Comparison of ENCODE assay signal across 8 cellular contexts in genomic region chr12:54431911-54432814, GRCh38. TPM values are rescaled to one million over a fixed set of nuclear protein-coding genes. Genes with fewer than 3 reads are reported as not detected.
DNase-seq lines count a peak whose midpoint lies in the region; ATAC-seq and TF ChIP-seq lines count a peak whose summit lies in the region.

No MANE protein-coding gene starts in this region.

- peak in 1 of 2 donors; percentile 53 for ATAC-seq in natural killer cell treated with Interleukin-12 subunit alpha and Interleukin-12 subunit beta and Interleukin-15 and Interleukin-18, amount 100 ng/mL, for 72 hours

- H3K36me3 ChIP-seq in BLaER1 treated with 17β-estradiol and CSF1 and Interleukin-3, amounts not matched to agents 10 nM and 100 nM: no peaks in the 10 kb centered on the region

- H3K4me3 ChIP-seq in BLaER1 treated with 17β-estradiol and CSF1 and Interleukin-3, amounts not matched to agents 10 nM and 100 nM: no peak overlapping the region
- no peak overlapping the region for H3K4me3 ChIP-seq in epithelial cell of esophagus (ENCODE audit: low read length)

- peaks cover 43 to 52% of the 10 kb centered on the region in 2 donors for H3K4me1 Mint-ChIP-seq in natural killer cell treated with Interleukin-12 subunit alpha and Interleukin-12 subunit beta and Interleukin-15 and Interleukin-18, amount 100 ng/mL, for 72 hours (ENCODE audit: low read depth in 2 of 2)

- H3K4me1 ChIP-seq in BLaER1 treated with 17β-estradiol and CSF1 and Interleukin-3, amounts not matched to agents 10 nM and 100 nM: peaks cover 35 to 60% (median 45%) of the 10 kb centered on the region in 10 experiments

- peak overlapping the region; percentile 53 to 77 for H3K27ac Mint-ChIP-seq in natural killer cell treated with Interleukin-12 subunit alpha and Interleukin-12 subunit beta and Interleukin-15 and Interleukin-18, amount 100 ng/mL, for 72 hours

- no peaks in the 10 kb centered on the region for H3K36me3 Mint-ChIP-seq in natural killer cell treated with Interleukin-12 subunit alpha and Interleukin-12 subunit beta and Interleukin-15 and Interleukin-18, amount 100 ng/mL, for 72 hours

- no peaks in the 10 kb centered on the region for H3K9me3 Mint-ChIP-seq in natural killer cell treated with Interleukin-12 subunit alpha and Interleukin-12 subunit beta and Interleukin-15 and Interleukin-18, amount 100 ng/mL, for 72 hours

- no peak overlapping the region for H3K9ac ChIP-seq in BLaER1 treated with 17β-estradiol and CSF1 and Interleukin-3, amounts not matched to agents 10 nM and 100 nM

- H3K4me3 Mint-ChIP-seq in natural killer cell treated with Interleukin-12 subunit alpha and Interleukin-12 subunit beta and Interleukin-15 and Interleukin-18, amount 100 ng/mL, for 72 hours: peak overlapping the region; percentile 54

- no peaks in the 10 kb centered on the region for H3K27me3 Mint-ChIP-seq in natural killer cell treated with Interleukin-12 subunit alpha and Interleukin-12 subunit beta and Interleukin-15 and Interleukin-18, amount 100 ng/mL, for 72 hours

- peak overlapping the region; percentile 22 to 68 (median 49); a peak in 20 of 22 replicates for H3K4me2 ChIP-seq in BLaER1 treated with 17β-estradiol and CSF1 and Interleukin-3, amounts not matched to agents 10 nM and 100 nM

- TF ChIP-seq CTCF in epithelial cell of esophagus (IDR thresholded peaks at IDR 0.05; ENCODE audit: insufficient read depth, low read depth, low read length, missing control alignments): no peak

- peaks cover 0 to 7% (median 0%) of the 10 kb centered on the region in 11 experiments; a peak in 1 of 22 replicates for H3K27me3 ChIP-seq in BLaER1 treated with 17β-estradiol and CSF1 and Interleukin-3, amounts not matched to agents 10 nM and 100 nM

- H3K9me3 ChIP-seq in BLaER1 treated with 17β-estradiol and CSF1 and Interleukin-3, amounts not matched to agents 10 nM and 100 nM (replicated peaks in 1 of 11): peaks cover 0 to 5% (median 0%) of the 10 kb centered on the region in 11 experiments; a peak in 3 of 22 replicates

- no peaks in the 10 kb centered on the region for H4K20me1 ChIP-seq in BLaER1 treated with 17β-estradiol and CSF1 and Interleukin-3, amounts not matched to agents 10 nM and 100 nM

- DNase-seq in NCI-H226 (peak; percentile 99), epithelial cell of esophagus (ENCODE audit: low read depth) (peak; percentile 98), retina (no peak), DMS53 treated with DMSO at 0.1 percent for 48 hours (lab: John Stamatoyannopoulos, UW; ENCODE audit: unreplicated experiment) (no peak), dedifferentiated amniotic fluid mesenchymal stem cell (ENCODE audit: extremely low spot score) (no peak), 8988T (no peak)
- no peak for DNase-seq in natural killer cell treated with Interleukin-12 subunit alpha and Interleukin-12 subunit beta and Interleukin-15 and Interleukin-18, amount 100 ng/mL, for 72 hours (ENCODE audit: low spot score)

- no peak overlapping the region for H3K27ac ChIP-seq in BLaER1 treated with 17β-estradiol and CSF1 and Interleukin-3, amounts not matched to agents 10 nM and 100 nM

RNA-seq across cellular contexts. Expression of gene ITGA5, which starts 13.1 kb away (rescaled TPM):
- 10 to 100 TPM; 31.8 to 32.1 TPM for total RNA-seq in natural killer cell treated with Interleukin-12 subunit alpha and Interleukin-12 subunit beta and Interleukin-15 and Interleukin-18, amount 100 ng/mL, for 72 hours

RNA-seq across cellular contexts. Expression of gene GTSF1, which starts 41.2 kb away (rescaled TPM):
- total RNA-seq in natural killer cell treated with Interleukin-12 subunit alpha and Interleukin-12 subunit beta and Interleukin-15 and Interleukin-18, amount 100 ng/mL, for 72 hours: 10 to 100 TPM in 1 of 2 donors, 1 to 10 TPM in 1; 7.2 to 10.5 TPM

RNA-seq across cellular contexts. Expression of gene ZNF385A, which starts 47.6 kb away (rescaled TPM):
- total RNA-seq in natural killer cell treated with Interleukin-12 subunit alpha and Interleukin-12 subunit beta and Interleukin-15 and Interleukin-18, amount 100 ng/mL, for 72 hours: 1 to 10 TPM; 1.1 to 1.5 TPM

Comparison
In these comparisons a context has a peak if more than half of its experiments do, and no peak if none do; other contexts are left out.
1. DNase-seq: peak in NCI-H226 (single experiment) and epithelial cell of esophagus (single experiment); none in natural killer cell treated with Interleukin-12 subunit alpha and Interleukin-12 subunit beta and Interleukin-15 and Interleukin-18, amount 100 ng/mL, for 72 hours (single experiment), retina (single experiment), DMS53 treated with DMSO at 0.1 percent for 48 hours (single experiment), dedifferentiated amniotic fluid mesenchymal stem cell (single experiment) and 8988T (single experiment).